20 cellular contexts compared by ENCODE assay signal in genomic region chr14:61973981-61974380, GRCh38.
DNase-seq lines count a peak whose midpoint lies in the region; ATAC-seq, FAIRE-seq and TF ChIP-seq lines count a peak whose summit lies in the region.
"Had no signal": no experiment of that assay in that cellular context is flagged by ENCODE, and none has a peak within 500 bp of the region (broad histone marks: within the 10 kb centered on the region; RNA-seq: fewer than 3 reads in every experiment).

No MANE protein-coding gene starts in this region.

- peaks cover 3% of the 10 kb centered on the region for H3K27me3 Mint-ChIP-seq in HFFc6 (ENCODE audit: insufficient read depth)

- no peaks in the 10 kb centered on the region for H3K9me1 ChIP-seq in keratinocyte (ENCODE audit: control insufficient read depth, extremely low read depth, insufficient read depth, low read length)

- H3K4me1 ChIP-seq in keratinocyte (ENCODE audit: control insufficient read depth, extremely low read depth, insufficient read depth, low read length) = peaks cover 10% of the 10 kb centered on the region
- H3K4me1 ChIP-seq: heart left ventricle, spleen, transverse colon had no signal

- DNase-seq in HFFc6 (peak; percentile 62), astrocyte of the hippocampus (ENCODE audit: low read depth, low spot score) (peak; percentile 1), keratinocyte (ENCODE audit: low read depth, low spot score) (no peak), urothelium cell line (ENCODE audit: low spot score) (peak; percentile 83), GM13977 (ENCODE audit: low spot score) (no peak), NCI-H1694 treated with DMSO at 0.1 percent for 48 hours (lab: John Stamatoyannopoulos, UW) (no peak)
- DNase-seq: activated CD4-positive, alpha-beta memory T cell treated with anti-CD3 and anti-CD28 coated beads, Interleukin-2, amount 10 ng/mL, durations not matched to agents 7 days and 5 days; activated naive CD8-positive, alpha-beta T cell treated with anti-CD3 and anti-CD28 coated beads for 36 hours; activated T-cell treated with anti-CD3 and anti-CD28 coated beads, Interleukin-2, amount 50 U/mL, for 4 hours; DMS53; heart left ventricle; KBM-7; kidney; ovary; spleen; SW 1271; transverse colon had no signal

- H3K36me3 ChIP-seq in keratinocyte (ENCODE audit: control insufficient read depth in 2 of 2, extremely low read depth in 1 of 2, insufficient read depth in 2 of 2, low read length in 2 of 2) = no peaks in the 10 kb centered on the region
- H3K36me3 ChIP-seq: heart left ventricle, ovary, spleen, transverse colon had no signal

- H2AFZ ChIP-seq in keratinocyte (ENCODE audit: control insufficient read depth, low read length) = no peak overlapping the region

- H3K27ac ChIP-seq in keratinocyte (ENCODE audit: control insufficient read depth, insufficient read depth, low read length) = no peak overlapping the region
- H3K27ac ChIP-seq: heart left ventricle, ovary, spleen, transverse colon, VCaP had no signal

- dilution Hi-C loops in keratinocyte (cut with MboI; ENCODE audit: extremely low pct_ligation_motif_present, low sequenced_read_pairs) = no loop called here

- peaks cover 24% of the 10 kb centered on the region for H3K36me3 Mint-ChIP-seq in HFFc6 (ENCODE audit: low read depth)
- H3K36me3 Mint-ChIP-seq: activated naive CD8-positive, alpha-beta T cell treated with anti-CD3 and anti-CD28 coated beads for 36 hours; stimulated activated effector memory CD8-positive, alpha-beta T cell treated with anti-CD3 and anti-CD28 coated beads, Interleukin-12 subunit alpha, Interleukin-12 subunit beta, amount 100 ng/mL, for 72 hours had no signal

- peaks cover 34% of the 10 kb centered on the region for H3K4me1 Mint-ChIP-seq in HFFc6 (ENCODE audit: low read depth)
- H3K4me1 Mint-ChIP-seq: activated CD4-positive, alpha-beta memory T cell treated with anti-CD3 and anti-CD28 coated beads, Interleukin-2, amount 10 ng/mL, durations not matched to agents 7 days and 5 days; activated naive CD8-positive, alpha-beta T cell treated with anti-CD3 and anti-CD28 coated beads for 36 hours; stimulated activated effector memory CD8-positive, alpha-beta T cell treated with anti-CD3 and anti-CD28 coated beads, Interleukin-12 subunit alpha, Interleukin-12 subunit beta, amount 100 ng/mL, for 72 hours had no signal

- H3K9ac ChIP-seq in keratinocyte (ENCODE audit: control insufficient read depth, extremely low read depth, insufficient read depth, low read length) = no peak overlapping the region

- H3K4me3 ChIP-seq in keratinocyte (ENCODE audit: control insufficient read depth in 2 of 3, extremely low read depth in 1 of 3, insufficient read depth in 2 of 3, low read depth in 1 of 3, low read length in 3 of 3) = no peak overlapping the region
- H3K4me3 ChIP-seq: heart left ventricle, ovary, spleen, transverse colon had no signal

- H3K4me2 ChIP-seq in keratinocyte (ENCODE audit: control insufficient read depth, extremely low read depth, insufficient read depth, low read depth, low read length) = no peak overlapping the region

- no peak for ATAC-seq in HG02763 (IDR thresholded peaks at IDR 0.05; ENCODE audit: unreplicated experiment)
- ATAC-seq: activated T-cell treated with anti-CD3 and anti-CD28 coated beads, Interleukin-2, amount 50 U/mL, for 4 hours; heart left ventricle; stimulated activated effector memory CD8-positive, alpha-beta T cell treated with anti-CD3 and anti-CD28 coated beads, Interleukin-12 subunit alpha, Interleukin-12 subunit beta, amount 100 ng/mL, for 72 hours had no signal

- H3K27ac Mint-ChIP-seq in HFFc6 = peak overlapping the region; percentile 92
- H3K27ac Mint-ChIP-seq: activated CD4-positive, alpha-beta memory T cell treated with anti-CD3 and anti-CD28 coated beads, Interleukin-2, amount 10 ng/mL, durations not matched to agents 7 days and 5 days; activated naive CD8-positive, alpha-beta T cell treated with anti-CD3 and anti-CD28 coated beads for 36 hours; stimulated activated effector memory CD8-positive, alpha-beta T cell treated with anti-CD3 and anti-CD28 coated beads, Interleukin-12 subunit alpha, Interleukin-12 subunit beta, amount 100 ng/mL, for 72 hours had no signal

- peaks cover 24% of the 10 kb centered on the region for H3K9me3 Mint-ChIP-seq in HFFc6

- no peaks in the 10 kb centered on the region for H4K20me1 ChIP-seq in keratinocyte (ENCODE audit: control insufficient read depth, extremely low read depth, insufficient read depth, low read length)

- no peaks in the 10 kb centered on the region for H3K27me3 ChIP-seq in keratinocyte (ENCODE audit: control insufficient read depth, extremely low read depth, insufficient read depth, low read length)
- H3K27me3 ChIP-seq: heart left ventricle, ovary, spleen, transverse colon had no signal

- H3K79me2 ChIP-seq in keratinocyte (ENCODE audit: control insufficient read depth, insufficient read depth, low read length) = no peaks in the 10 kb centered on the region

- TF ChIP-seq CTCF in HFFc6 (IDR thresholded peaks at IDR 0.05) = no peak
- TF ChIP-seq CTCF in keratinocyte (optimal IDR thresholded peaks at IDR 0.05 in 1 of 3, IDR thresholded peaks at IDR 0.05 in 1 of 3, conservative IDR thresholded peaks at IDR 0.05 in 1 of 3; ENCODE audit: extremely low read depth in 1 of 3, insufficient read depth in 2 of 3, low read length in 3 of 3) = no peak
- no peak for TF ChIP-seq CTCF in GM13977 (IDR thresholded peaks at IDR 0.05; ENCODE audit: extremely low read depth, insufficient read depth, missing control alignments)

- in situ Hi-C loops in GM13977 (cut with MboI; ENCODE audit: low pct_unique_long_range_greater_than_20kb, low sequenced_read_pairs, unreplicated experiment) = no loop called here

- peak overlapping the region; percentile 31 for H3K4me3 Mint-ChIP-seq in HFFc6
- H3K4me3 Mint-ChIP-seq: activated CD4-positive, alpha-beta memory T cell treated with anti-CD3 and anti-CD28 coated beads, Interleukin-2, amount 10 ng/mL, durations not matched to agents 7 days and 5 days; activated naive CD8-positive, alpha-beta T cell treated with anti-CD3 and anti-CD28 coated beads for 36 hours; activated T-cell treated with anti-CD3 and anti-CD28 coated beads, Interleukin-2, amount 50 U/mL, for 4 hours; stimulated activated effector memory CD8-positive, alpha-beta T cell treated with anti-CD3 and anti-CD28 coated beads, Interleukin-12 subunit alpha, Interleukin-12 subunit beta, amount 100 ng/mL, for 72 hours had no signal

- FAIRE-seq in keratinocyte (lab: Jason Lieb, UNC) (peak; percentile 55), urothelium cell line (lab: Jason Lieb, UNC) (peak; percentile 97)
- FAIRE-seq: kidney had no signal

- no peaks in the 10 kb centered on the region for H3K9me3 ChIP-seq in keratinocyte (ENCODE audit: control insufficient read depth, low read depth, low read length)
- H3K9me3 ChIP-seq: ovary had no signal

Comparison
In these comparisons a context has a peak if more than half of its experiments do, and no peak if none do; other contexts are left out.
1. DNase-seq: peak in HFFc6 (single experiment), astrocyte of the hippocampus (single experiment) and urothelium cell line (single experiment); none in keratinocyte (single experiment), GM13977 (single experiment) and NCI-H1694 treated with DMSO at 0.1 percent for 48 hours (single experiment).